ENCODE assay signal across 8 cellular contexts in genomic region chr12:27524489-27524835, GRCh38. TPM values are rescaled to one million over a fixed set of nuclear protein-coding genes. Genes with fewer than 3 reads are reported as not detected.
DNase-seq lines count a peak whose midpoint lies in the region; ATAC-seq and TF ChIP-seq lines count a peak whose summit lies in the region.

No MANE protein-coding gene starts in this region.

- TF ChIP-seq RAD21 in liver (IDR thresholded peaks at IDR 0.05), result no peak

- H3K9me3 Mint-ChIP-seq in activated naive CD4-positive, alpha-beta T cell treated with anti-CD3 and anti-CD28 coated beads, Interleukin-2, amount 10 ng/mL, durations not matched to agents 7 days and 5 days, result no peaks in the 10 kb centered on the region
- H3K9me3 Mint-ChIP-seq in activated naive CD8-positive, alpha-beta T cell treated with anti-CD3 and anti-CD28 coated beads for 36 hours, result no peaks in the 10 kb centered on the region

- WGBS in liver, result 1% methylated on average over 8 of the region's 8 CpGs

- H3K9ac ChIP-seq in liver (ENCODE audit: low read depth in 1 of 2, low read length in 2 of 2), result peak overlapping the region; percentile 82 to 92

- no peak for ATAC-seq in upper lobe of right lung

- H3K27ac ChIP-seq in liver (ENCODE audit: low read depth in 1 of 2, low read length in 2 of 2) (peak overlapping the region; percentile 94 to 98), upper lobe of right lung (peak overlapping the region; percentile 89)

- DNase-seq in activated naive CD4-positive, alpha-beta T cell treated with anti-CD3 and anti-CD28 coated beads, Interleukin-2, amount 10 ng/mL, durations not matched to agents 7 days and 5 days, result no peak
- DNase-seq in activated naive CD4-positive, alpha-beta T cell (lab: John Stamatoyannopoulos, UW), result no peak
- DNase-seq in activated naive CD8-positive, alpha-beta T cell treated with anti-CD3 and anti-CD28 coated beads for 36 hours, result no peak
- no peak for DNase-seq in upper lobe of right lung
- no peak for DNase-seq in posterior cingulate gyrus
- DNase-seq in SIG-M5 treated with dmso at 0.1 percent for 504 hours (lab: John Stamatoyannopoulos, UW; ENCODE audit: unreplicated experiment), result no peak
- DNase-seq in NCI-H2171 (lab: John Stamatoyannopoulos, UW), result no peak

- H3K27me3 Mint-ChIP-seq in activated naive CD4-positive, alpha-beta T cell treated with anti-CD3 and anti-CD28 coated beads, Interleukin-2, amount 10 ng/mL, durations not matched to agents 7 days and 5 days, result peaks cover 31% of the 10 kb centered on the region
- H3K27me3 Mint-ChIP-seq in activated naive CD8-positive, alpha-beta T cell treated with anti-CD3 and anti-CD28 coated beads for 36 hours, result peaks cover 13% of the 10 kb centered on the region

- no peak for TF ChIP-seq CTCF in liver (IDR thresholded peaks at IDR 0.05; ENCODE audit: low read depth, low read length, missing input control)
- TF ChIP-seq CTCF in upper lobe of right lung (IDR thresholded peaks at IDR 0.05), result no peak

- peak overlapping the region; percentile 94 for H3K4me3 Mint-ChIP-seq in activated naive CD4-positive, alpha-beta T cell treated with anti-CD3 and anti-CD28 coated beads, Interleukin-2, amount 10 ng/mL, durations not matched to agents 7 days and 5 days
- peak overlapping the region; percentile 92 for H3K4me3 Mint-ChIP-seq in activated naive CD8-positive, alpha-beta T cell treated with anti-CD3 and anti-CD28 coated beads for 36 hours

- H3K4me1 ChIP-seq in liver (ENCODE audit: control insufficient read depth in 4 of 4, insufficient read depth in 4 of 4, low read length in 3 of 4), result peaks cover 5 to 29% (median 8%) of the 10 kb centered on the region in 4 donors
- peaks cover 5% of the 10 kb centered on the region for H3K4me1 ChIP-seq in upper lobe of right lung

- CTCF ChIA-PET in activated naive CD4-positive, alpha-beta T cell treated with anti-CD3 and anti-CD28 coated beads, Interleukin-2, amount 10 ng/mL, durations not matched to agents 7 days and 5 days (lab: Charles Lee), result interaction anchor here (0.9 to 3.3 kb wide), 7 partner anchors 9 to 145 kb away, joined by 3 to 31 read pairs (median 4); no protein-coding TSS in a partner anchor

- H3K4me1 Mint-ChIP-seq in activated naive CD4-positive, alpha-beta T cell treated with anti-CD3 and anti-CD28 coated beads, Interleukin-2, amount 10 ng/mL, durations not matched to agents 7 days and 5 days, result peaks cover 40% of the 10 kb centered on the region
- peaks cover 24% of the 10 kb centered on the region for H3K4me1 Mint-ChIP-seq in activated naive CD8-positive, alpha-beta T cell treated with anti-CD3 and anti-CD28 coated beads for 36 hours

- H3K27ac Mint-ChIP-seq in activated naive CD4-positive, alpha-beta T cell treated with anti-CD3 and anti-CD28 coated beads, Interleukin-2, amount 10 ng/mL, durations not matched to agents 7 days and 5 days, result no peak overlapping the region
- H3K27ac Mint-ChIP-seq in activated naive CD8-positive, alpha-beta T cell treated with anti-CD3 and anti-CD28 coated beads for 36 hours, result no peak overlapping the region

- intact Hi-C loops in upper lobe of right lung (cut with DNase I) (no loop called here), posterior cingulate gyrus (cut with DNase I) (no loop called here)

- no peaks in the 10 kb centered on the region for H3K36me3 Mint-ChIP-seq in activated naive CD4-positive, alpha-beta T cell treated with anti-CD3 and anti-CD28 coated beads, Interleukin-2, amount 10 ng/mL, durations not matched to agents 7 days and 5 days
- no peaks in the 10 kb centered on the region for H3K36me3 Mint-ChIP-seq in activated naive CD8-positive, alpha-beta T cell treated with anti-CD3 and anti-CD28 coated beads for 36 hours

- H3K27me3 ChIP-seq in liver (ENCODE audit: control insufficient read depth in 4 of 4, insufficient read depth in 4 of 4, low read length in 3 of 4) (no peaks in the 10 kb centered on the region), upper lobe of right lung (no peaks in the 10 kb centered on the region)

- H3K9me3 ChIP-seq in liver (ENCODE audit: control insufficient read depth in 4 of 4, low read length in 3 of 4) (no peaks in the 10 kb centered on the region), upper lobe of right lung (no peaks in the 10 kb centered on the region)

- H3K4me3 ChIP-seq in liver (ENCODE audit: low read depth in 1 of 3, low read length in 3 of 3), result peak overlapping the region; percentile 54 to 89 (median 75)
- H3K4me3 ChIP-seq in upper lobe of right lung, result peak overlapping the region; percentile 81

- no peaks in the 10 kb centered on the region for H3K36me3 ChIP-seq in liver (ENCODE audit: control insufficient read depth in 4 of 4, insufficient read depth in 3 of 4, low read depth in 1 of 4, low read length in 3 of 4)
- H3K36me3 ChIP-seq in upper lobe of right lung, result no peaks in the 10 kb centered on the region

TF ChIP-seq in liver, 16 proteins besides CTCF, POLR2A, EP300 and RAD21:
- TF ChIP-seq RXRA (IDR thresholded peaks at IDR 0.05), result no peak
- no peak for TF ChIP-seq MAX (IDR thresholded peaks at IDR 0.05)
- no peak for TF ChIP-seq NR2F2 (IDR thresholded peaks at IDR 0.05)
- TF ChIP-seq, protein P1, sequence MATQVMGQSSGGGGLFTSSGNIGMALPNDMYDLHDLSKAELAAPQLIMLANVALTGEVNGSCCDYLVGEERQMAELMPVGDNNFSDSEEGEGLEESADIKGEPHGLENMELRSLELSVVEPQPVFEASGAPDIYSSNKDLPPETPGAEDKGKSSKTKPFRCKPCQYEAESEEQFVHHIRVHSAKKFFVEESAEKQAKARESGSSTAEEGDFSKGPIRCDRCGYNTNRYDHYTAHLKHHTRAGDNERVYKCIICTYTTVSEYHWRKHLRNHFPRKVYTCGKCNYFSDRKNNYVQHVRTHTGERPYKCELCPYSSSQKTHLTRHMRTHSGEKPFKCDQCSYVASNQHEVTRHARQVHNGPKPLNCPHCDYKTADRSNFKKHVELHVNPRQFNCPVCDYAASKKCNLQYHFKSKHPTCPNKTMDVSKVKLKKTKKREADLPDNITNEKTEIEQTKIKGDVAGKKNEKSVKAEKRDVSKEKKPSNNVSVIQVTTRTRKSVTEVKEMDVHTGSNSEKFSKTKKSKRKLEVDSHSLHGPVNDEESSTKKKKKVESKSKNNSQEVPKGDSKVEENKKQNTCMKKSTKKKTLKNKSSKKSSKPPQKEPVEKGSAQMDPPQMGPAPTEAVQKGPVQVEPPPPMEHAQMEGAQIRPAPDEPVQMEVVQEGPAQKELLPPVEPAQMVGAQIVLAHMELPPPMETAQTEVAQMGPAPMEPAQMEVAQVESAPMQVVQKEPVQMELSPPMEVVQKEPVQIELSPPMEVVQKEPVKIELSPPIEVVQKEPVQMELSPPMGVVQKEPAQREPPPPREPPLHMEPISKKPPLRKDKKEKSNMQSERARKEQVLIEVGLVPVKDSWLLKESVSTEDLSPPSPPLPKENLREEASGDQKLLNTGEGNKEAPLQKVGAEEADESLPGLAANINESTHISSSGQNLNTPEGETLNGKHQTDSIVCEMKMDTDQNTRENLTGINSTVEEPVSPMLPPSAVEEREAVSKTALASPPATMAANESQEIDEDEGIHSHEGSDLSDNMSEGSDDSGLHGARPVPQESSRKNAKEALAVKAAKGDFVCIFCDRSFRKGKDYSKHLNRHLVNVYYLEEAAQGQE (IDR thresholded peaks at IDR 0.05), result no peak
- TF ChIP-seq SP1 (IDR thresholded peaks at IDR 0.05), result no peak
- TF ChIP-seq FOXA2 (IDR thresholded peaks at IDR 0.05), result no peak
- TF ChIP-seq TAF1 (conservative IDR thresholded peaks at IDR 0.05), result no peak
- no peak for TF ChIP-seq HNF4G (IDR thresholded peaks at IDR 0.05)
- TF ChIP-seq JUND (IDR thresholded peaks at IDR 0.05), result no peak
- no peak for TF ChIP-seq FOXA1 (IDR thresholded peaks at IDR 0.05)
- TF ChIP-seq YY1 (IDR thresholded peaks at IDR 0.05), result no peak
- TF ChIP-seq EGR1 (IDR thresholded peaks at IDR 0.05; ENCODE audit: low read depth in 2 of 2), result no peak
- TF ChIP-seq ATF3 (IDR thresholded peaks at IDR 0.05), result no peak
- TF ChIP-seq HNF4A (conservative IDR thresholded peaks at IDR 0.05), result no peak
- no peak for TF ChIP-seq GABPA (IDR thresholded peaks at IDR 0.05 in 1 of 2, conservative IDR thresholded peaks at IDR 0.05 in 1 of 2)
- TF ChIP-seq ZBTB33 (IDR thresholded peaks at IDR 0.05), result no peak

RNA-seq across cellular contexts. Expression of gene PPFIBP1, which starts 0.5 kb away (rescaled TPM):
- total RNA-seq in activated naive CD8-positive, alpha-beta T cell treated with anti-CD3 and anti-CD28 coated beads for 36 hours, result 10 to 100 TPM; 22.2 to 22.5 TPM
- total RNA-seq in liver (10 to 100 TPM; 10.5 to 65.8 TPM), upper lobe of right lung (136 TPM)
- 10 to 100 TPM; 12.3 to 22.5 TPM for polyA plus RNA-seq in liver
